1 cellular context compared by ENCODE assay signal in the genomic region with DNA sequence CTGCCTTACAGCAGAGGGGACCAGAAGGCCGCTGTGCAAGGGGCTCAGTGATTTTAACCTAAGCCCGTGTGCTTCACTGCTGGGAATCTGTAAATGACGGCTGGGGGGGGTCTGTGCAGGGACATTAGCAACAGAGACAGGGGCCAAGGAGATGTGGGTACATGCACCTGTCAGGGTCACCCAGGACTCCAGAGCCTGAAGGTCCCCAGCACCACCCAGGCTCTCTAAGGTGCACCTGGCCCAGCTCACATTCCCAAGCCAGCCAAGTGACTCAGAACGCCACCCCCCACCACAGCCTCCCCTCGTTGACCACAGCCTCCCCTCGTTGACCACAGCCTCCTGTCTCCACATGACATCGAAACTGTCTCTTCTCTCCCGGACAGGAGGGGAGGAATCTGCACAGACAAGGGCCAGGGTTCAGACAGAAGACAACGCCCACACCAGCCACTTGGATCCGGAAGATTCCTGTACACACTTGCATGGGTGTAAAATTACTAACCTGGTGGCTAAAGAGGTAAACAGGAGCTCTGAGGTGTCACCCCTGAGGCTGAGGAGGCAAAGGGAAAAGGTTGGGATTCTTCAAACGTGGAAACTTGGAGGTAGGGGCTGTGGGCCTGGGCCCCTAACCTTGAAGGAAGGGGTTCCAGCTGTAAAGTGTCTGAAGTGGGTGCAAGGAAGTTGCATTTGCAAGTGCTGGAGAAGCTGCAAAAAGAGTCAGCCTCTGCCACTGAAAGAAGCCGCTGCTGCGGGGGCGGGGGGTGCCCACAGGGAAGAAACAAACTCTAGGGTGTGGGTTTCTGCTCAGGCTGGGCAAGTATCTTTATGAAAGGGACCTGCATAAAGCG.
TF ChIP-seq lines count a peak whose summit lies in the region.

No MANE protein-coding gene starts in this region.

TF ChIP-seq in K562, 482 proteins besides CTCF, POLR2A, EP300 and RAD21 (continued from another document):
- TF ChIP-seq, protein P1, sequence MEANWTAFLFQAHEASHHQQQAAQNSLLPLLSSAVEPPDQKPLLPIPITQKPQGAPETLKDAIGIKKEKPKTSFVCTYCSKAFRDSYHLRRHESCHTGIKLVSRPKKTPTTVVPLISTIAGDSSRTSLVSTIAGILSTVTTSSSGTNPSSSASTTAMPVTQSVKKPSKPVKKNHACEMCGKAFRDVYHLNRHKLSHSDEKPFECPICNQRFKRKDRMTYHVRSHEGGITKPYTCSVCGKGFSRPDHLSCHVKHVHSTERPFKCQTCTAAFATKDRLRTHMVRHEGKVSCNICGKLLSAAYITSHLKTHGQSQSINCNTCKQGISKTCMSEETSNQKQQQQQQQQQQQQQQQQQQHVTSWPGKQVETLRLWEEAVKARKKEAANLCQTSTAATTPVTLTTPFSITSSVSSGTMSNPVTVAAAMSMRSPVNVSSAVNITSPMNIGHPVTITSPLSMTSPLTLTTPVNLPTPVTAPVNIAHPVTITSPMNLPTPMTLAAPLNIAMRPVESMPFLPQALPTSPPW (CRISPR knock-in tag; IDR thresholded peaks at IDR 0.05) = peak; percentile 84
- TF ChIP-seq ZNF766 (CRISPR knock-in tag; conservative IDR thresholded peaks at IDR 0.05) = 0 out of 2 replicates have a peak, but pooled peaks have one; percentile 39
- no peak for TF ChIP-seq PRPF4 (IDR thresholded peaks at IDR 0.05; ENCODE audit: insufficient read depth, low read depth, low read length, poor library complexity, severe bottlenecking)
- TF ChIP-seq PCBP1 (IDR thresholded peaks at IDR 0.05; ENCODE audit: low read depth, low read length, poor library complexity, severe bottlenecking) = no peak
- peak; percentile 71; the same call in 1 of the 2 replicates for TF ChIP-seq HES1 (IDR thresholded peaks at IDR 0.05; ENCODE audit: low read depth)
- no peak for TF ChIP-seq ARHGAP35 (IDR thresholded peaks at IDR 0.05; ENCODE audit: partially characterized antibody)
- no peak for TF ChIP-seq ZNF133 (CRISPR knock-in tag; IDR thresholded peaks at IDR 0.05)
- no peak for TF ChIP-seq SREBF2 (CRISPR knock-in tag; IDR thresholded peaks at IDR 0.05)
- peak; percentile 94; the same call in 1 of the 2 replicates for TF ChIP-seq RNF2 (IDR thresholded peaks at IDR 0.05)
- peak; percentile 13; the same call in 1 of the 2 replicates for TF ChIP-seq EGR1 (conservative IDR thresholded peaks at IDR 0.05)
- TF ChIP-seq ILF3 (IDR thresholded peaks at IDR 0.05; ENCODE audit: borderline replicate concordance) = no peak
- TF ChIP-seq NR2F6 (CRISPR knock-in tag; IDR thresholded peaks at IDR 0.05) = no peak
- TF ChIP-seq, protein P2, sequence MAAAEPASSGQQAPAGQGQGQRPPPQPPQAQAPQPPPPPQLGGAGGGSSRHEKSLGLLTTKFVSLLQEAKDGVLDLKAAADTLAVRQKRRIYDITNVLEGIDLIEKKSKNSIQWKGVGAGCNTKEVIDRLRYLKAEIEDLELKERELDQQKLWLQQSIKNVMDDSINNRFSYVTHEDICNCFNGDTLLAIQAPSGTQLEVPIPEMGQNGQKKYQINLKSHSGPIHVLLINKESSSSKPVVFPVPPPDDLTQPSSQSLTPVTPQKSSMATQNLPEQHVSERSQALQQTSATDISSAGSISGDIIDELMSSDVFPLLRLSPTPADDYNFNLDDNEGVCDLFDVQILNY (CRISPR knock-in tag; IDR thresholded peaks at IDR 0.05) = 0 out of 2 replicates have a peak, but pooled peaks have one; percentile 25
- TF ChIP-seq FOXA3 (CRISPR knock-in tag; conservative IDR thresholded peaks at IDR 0.05 in 1 of 2, IDR thresholded peaks at IDR 0.05 in 1 of 2) = 0 out of 4 replicates have a peak, but pooled peaks of 1 of the 2 experiments have one; percentile 53
- 0 out of 4 replicates have a peak, but pooled peaks of 1 of the 2 experiments have one; percentile 21 for TF ChIP-seq HDAC1 (IDR thresholded peaks at IDR 0.05)
- TF ChIP-seq ZBTB1 (CRISPR knock-in tag; IDR thresholded peaks at IDR 0.05; ENCODE audit: borderline replicate concordance, low read depth) = peak; percentile 99
- 0 out of 2 replicates have a peak, but pooled peaks have one; percentile 27 for TF ChIP-seq L3MBTL2 (IDR thresholded peaks at IDR 0.05)
- TF ChIP-seq KAT7 (CRISPR knock-in tag; IDR thresholded peaks at IDR 0.05; ENCODE audit: borderline replicate concordance) = no peak
- peak in 1 of 2 experiments; percentile 22; a peak in 1 of 4 replicates for TF ChIP-seq FOXK2 (conservative IDR thresholded peaks at IDR 0.05 in 1 of 2, IDR thresholded peaks at IDR 0.05 in 1 of 2; ENCODE audit: low read depth in 2 of 2)
- TF ChIP-seq CREM (IDR thresholded peaks at IDR 0.05; ENCODE audit: low read depth) = 0 out of 2 replicates have a peak, but pooled peaks have one; percentile 44
- TF ChIP-seq ZFX (CRISPR knock-in tag; IDR thresholded peaks at IDR 0.05) = peak; percentile 56; the same call in 1 of the 2 replicates
- TF ChIP-seq TEAD4 (IDR thresholded peaks at IDR 0.05; ENCODE audit: low read length) = peak; percentile 76; the same call in 1 of the 2 replicates
- TF ChIP-seq TEAD4 (CRISPR knock-in tag; IDR thresholded peaks at IDR 0.05; ENCODE audit: borderline replicate concordance) = no peak
- TF ChIP-seq JUN (IDR thresholded peaks at IDR 0.05; ENCODE audit: borderline replicate concordance, low read depth, low read length) = peak; percentile 70; the same call in 1 of the 2 replicates
- no peak; the same call in 1 of the 2 replicates for TF ChIP-seq JUN (CRISPR knock-in tag; IDR thresholded peaks at IDR 0.05; ENCODE audit: borderline replicate concordance)
- 0 out of 2 replicates have a peak, but pooled peaks have one; percentile 21 for TF ChIP-seq GABPB1 (CRISPR knock-in tag; IDR thresholded peaks at IDR 0.05)
TF ChIP-seq in K562: peak in this region for 50.
